8 cellular contexts compared by ENCODE assay signal in the genomic region with DNA sequence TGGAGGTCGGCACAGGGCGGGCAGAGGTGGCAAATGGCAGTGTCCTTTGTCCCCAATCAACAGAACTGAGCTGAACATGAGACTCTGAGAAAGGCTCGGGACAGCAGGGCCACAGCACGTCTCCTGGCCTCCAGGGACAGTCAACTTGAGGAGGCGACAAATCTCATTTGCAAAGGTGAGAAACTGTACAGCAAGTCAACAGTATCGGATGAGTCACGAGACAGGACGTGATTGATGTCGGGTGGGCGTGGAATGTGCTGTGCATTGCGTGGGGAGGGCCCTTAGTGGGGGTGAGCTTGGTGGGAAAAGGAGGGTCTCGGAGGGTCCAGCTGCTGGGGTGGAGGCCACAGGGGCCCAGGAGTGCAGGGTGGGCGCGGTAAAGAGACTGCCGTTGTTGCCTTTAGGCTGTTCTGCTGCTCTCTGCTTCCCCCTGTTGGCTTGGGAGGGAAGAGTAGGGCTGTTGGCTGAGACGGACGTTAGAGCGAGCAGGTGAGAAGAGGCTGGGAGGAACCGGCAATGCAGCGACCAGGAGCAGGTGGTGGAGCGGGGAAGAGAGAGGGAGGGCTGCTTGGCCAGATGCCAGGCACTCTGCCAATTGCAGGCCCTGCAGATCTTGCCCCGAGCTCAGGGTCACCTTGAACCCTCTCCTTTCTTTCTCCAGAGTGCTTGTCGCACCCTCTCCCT.
A peak's percentile ranks its signal among the peaks of the same experiment; 100 is the strongest.
DNase-seq lines count a peak whose midpoint lies in the region; ATAC-seq and TF ChIP-seq lines count a peak whose summit lies in the region.

No MANE protein-coding gene starts in this region.

- no peak overlapping the region for H3K4me3 ChIP-seq in BE2C (ENCODE audit: low read depth, low read length)
- peak overlapping the region; percentile 10 for H3K4me3 ChIP-seq in epithelial cell of esophagus (ENCODE audit: low read length)

- no peaks in the 10 kb centered on the region for H3K4me1 ChIP-seq in BE2C

- H3K9me3 ChIP-seq in BE2C: no peaks in the 10 kb centered on the region

- no peaks in the 10 kb centered on the region for H3K36me3 ChIP-seq in BE2C

- no peak overlapping the region for H3K27ac Mint-ChIP-seq in neural crest cell (ENCODE audit: unreplicated experiment)

- TF ChIP-seq CTCF in BE2C (IDR thresholded peaks at IDR 0.05; ENCODE audit: low read depth, low read length) (peak; percentile 76), epithelial cell of esophagus (IDR thresholded peaks at IDR 0.05; ENCODE audit: insufficient read depth, low read depth, low read length, missing control alignments) (peak; percentile 83), neural crest cell (conservative IDR thresholded peaks at IDR 0.05) (peak; percentile 67)

- peaks cover 13% of the 10 kb centered on the region for H3K4me1 Mint-ChIP-seq in neural crest cell

- no peaks in the 10 kb centered on the region for H3K36me3 Mint-ChIP-seq in neural crest cell (ENCODE audit: low read depth)

- H3K27me3 ChIP-seq in BE2C: no peaks in the 10 kb centered on the region

- no peak overlapping the region for H3K4me3 Mint-ChIP-seq in neural crest cell

- DNase-seq in BE2C (peak; percentile 66), GM19238 (ENCODE audit: insufficient read length, low spot score) (peak; percentile 44), NCI-H524 treated with DMSO at 0.1 percent for 48 hours (lab: John Stamatoyannopoulos, UW) (peak; percentile 44), epithelial cell of esophagus (ENCODE audit: low read depth) (peak; percentile 44), neural crest cell (ENCODE audit: low read depth, low spot score) (peak; percentile 51), superior temporal gyrus (ENCODE audit: extremely low spot score) (peak; percentile 53)
- peak; percentile 52 to 77 (median 63) for DNase-seq in activated CD8-positive, alpha-beta memory T cell treated with anti-CD3 and anti-CD28 coated beads for 48 hours (ENCODE audit: low read depth in 2 of 3, low spot score in 2 of 3)

- no peaks in the 10 kb centered on the region for H3K27me3 Mint-ChIP-seq in neural crest cell (ENCODE audit: low read depth)

- H3K9me3 Mint-ChIP-seq in neural crest cell: no peaks in the 10 kb centered on the region

- ATAC-seq in HG03432 (IDR thresholded peaks at IDR 0.05; ENCODE audit: unreplicated experiment): peak; percentile 46
